Comparison of ENCODE assay signal across 11 cellular contexts in genomic region chr3:114496874-114497273, GRCh38.
DNase-seq lines count a peak whose midpoint lies in the region; ATAC-seq and TF ChIP-seq lines count a peak whose summit lies in the region.
"Had no signal": no experiment of that assay in that cellular context is flagged by ENCODE, and none has a peak within 500 bp of the region (broad histone marks: within the 10 kb centered on the region; RNA-seq: fewer than 3 reads in every experiment).

No MANE protein-coding gene starts in this region.

- H3K4me3 Mint-ChIP-seq in Calu3 (ENCODE audit: low read depth, unreplicated experiment): no peak overlapping the region
- H3K4me3 Mint-ChIP-seq: CD8-positive, alpha-beta T cell had no signal

- H3K9me3 ChIP-seq in esophagus muscularis mucosa: no peaks in the 10 kb centered on the region
- H3K9me3 ChIP-seq: ascending aorta had no signal

- no TSS peak for BruUV-seq in Calu3 (replicated peaks; lab: Mats Ljungman, UMichigan)

- no peaks in the 10 kb centered on the region for H3K36me3 ChIP-seq in esophagus muscularis mucosa
- H3K36me3 ChIP-seq: ascending aorta had no signal

- H3K4me1 ChIP-seq in esophagus muscularis mucosa: peaks cover 41 to 48% (median 42%) of the 10 kb centered on the region in 4 donors

- DNase-seq in Calu3 (no peak), M059J (ENCODE audit: low read depth) (peak; percentile 74), fibroblast of pulmonary artery (ENCODE audit: low read depth) (peak; percentile 73), renal cortical epithelial cell (ENCODE audit: low read depth) (peak; percentile 75), NCI-H446 (lab: John Stamatoyannopoulos, UW) (no peak), esophagus muscularis mucosa (ENCODE audit: extremely low spot score) (no peak)
- DNase-seq in activated CD4-positive, CD25-positive, alpha-beta regulatory T cell treated with anti-CD3 and anti-CD28 coated beads, Interleukin-2, amount 50 U/mL, for 72 hours: no peak
- DNase-seq: CD8-positive, alpha-beta T cell; NCI-H1694 had no signal

- peak overlapping the region in 1 of 4 donors; percentile 29 for H3K27ac ChIP-seq in esophagus muscularis mucosa (replicated peaks in 1 of 4)

- H3K4me1 Mint-ChIP-seq in Calu3 (ENCODE audit: low read depth, unreplicated experiment): peaks cover 40% of the 10 kb centered on the region

- TF ChIP-seq POLR2A in esophagus muscularis mucosa (IDR thresholded peaks at IDR 0.05; ENCODE audit: low read depth): no peak

- no peaks in the 10 kb centered on the region for H3K36me3 Mint-ChIP-seq in Calu3 (ENCODE audit: insufficient read depth, unreplicated experiment)

- intact Hi-C loops in Calu3 (cut with micrococcal nuclease; ENCODE audit: unreplicated experiment): no loop called here
- intact Hi-C loops in esophagus muscularis mucosa (cut with DNase I): no loop called here

- 67% methylated on average over 2 of the region's 2 CpGs for WGBS in esophagus muscularis mucosa

- H3K27me3 ChIP-seq in esophagus muscularis mucosa: no peaks in the 10 kb centered on the region
- H3K27me3 ChIP-seq: ascending aorta had no signal

- H3K27ac Mint-ChIP-seq in Calu3 (ENCODE audit: unreplicated experiment): peak overlapping the region; percentile 22
- H3K27ac Mint-ChIP-seq: CD8-positive, alpha-beta T cell had no signal

- no peaks in the 10 kb centered on the region for H3K9me3 Mint-ChIP-seq in Calu3 (ENCODE audit: low read depth, unreplicated experiment)
- H3K9me3 Mint-ChIP-seq: CD8-positive, alpha-beta T cell had no signal

- CTCF ChIA-PET in Calu3 (lab: Charles Lee): no interaction called here

- no peak for TF ChIP-seq CTCF in Calu3 (IDR thresholded peaks at IDR 0.05; ENCODE audit: unreplicated experiment)
- no peak for TF ChIP-seq CTCF in fibroblast of pulmonary artery (IDR thresholded peaks at IDR 0.05; ENCODE audit: low read length, missing control alignments)
- TF ChIP-seq CTCF in esophagus muscularis mucosa (IDR thresholded peaks at IDR 0.05): no peak

- no peaks in the 10 kb centered on the region for H3K27me3 Mint-ChIP-seq in Calu3 (ENCODE audit: unreplicated experiment)

- no peak for ATAC-seq in GM18520 (IDR thresholded peaks at IDR 0.05; ENCODE audit: unreplicated experiment)
- ATAC-seq: CD8-positive, alpha-beta T cell had no signal

- H3K4me3 ChIP-seq in fibroblast of pulmonary artery (replicated peaks; ENCODE audit: low read depth, low read length): no peak overlapping the region
- no peak overlapping the region for H3K4me3 ChIP-seq in esophagus muscularis mucosa
- H3K4me3 ChIP-seq: ascending aorta had no signal

- no peak for TF ChIP-seq EP300 in esophagus muscularis mucosa (IDR thresholded peaks at IDR 0.05)

Comparison
In these comparisons a context has a peak if more than half of its experiments do, and no peak if none do; other contexts are left out.
1. DNase-seq: peak in M059J (single experiment), fibroblast of pulmonary artery (single experiment) and renal cortical epithelial cell (single experiment); none in Calu3 (single experiment), activated CD4-positive, CD25-positive, alpha-beta regulatory T cell treated with anti-CD3 and anti-CD28 coated beads, Interleukin-2, amount 50 U/mL, for 72 hours (single experiment), NCI-H446 (0 of 2) and esophagus muscularis mucosa (single experiment).